Comparison of ENCODE assay signal across 1 cellular context in the genomic region with DNA sequence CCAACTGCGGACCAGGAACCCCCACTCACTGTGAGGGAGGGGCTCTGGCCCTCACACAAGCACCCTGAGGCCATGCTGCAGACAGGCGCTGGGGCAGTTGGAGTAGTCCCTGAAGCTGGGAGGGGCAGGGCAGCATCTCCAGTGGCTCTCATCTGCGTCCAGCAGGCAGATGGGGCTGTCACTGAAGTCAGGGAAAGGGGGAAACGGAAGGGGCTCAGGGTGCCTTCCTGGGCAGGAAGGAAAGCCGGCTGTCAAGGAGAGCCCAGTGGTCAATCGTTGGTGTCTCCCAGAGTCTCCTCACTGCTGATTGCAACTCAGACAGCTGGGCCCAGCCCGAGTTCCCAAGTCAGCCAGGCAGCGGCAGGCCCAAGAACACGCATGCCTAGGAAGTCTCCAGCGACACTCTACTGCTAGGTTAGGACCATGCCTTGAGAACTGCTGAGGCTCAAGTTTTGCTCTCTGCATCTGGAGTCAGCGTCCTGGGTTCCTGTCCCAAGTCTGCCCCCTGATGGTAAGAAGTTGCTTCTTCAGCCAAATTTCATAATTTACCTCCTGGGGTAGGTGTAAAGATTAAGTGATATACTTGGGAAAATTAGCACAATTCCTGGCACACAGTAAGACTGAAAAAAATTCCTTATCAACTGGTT.
TF ChIP-seq lines count a peak whose summit lies in the region.

No MANE protein-coding gene starts in this region.

TF ChIP-seq in HCT116, 20 proteins besides CTCF, POLR2A, EP300 and RAD21 (continued from another document):
- TF ChIP-seq, protein P1, sequence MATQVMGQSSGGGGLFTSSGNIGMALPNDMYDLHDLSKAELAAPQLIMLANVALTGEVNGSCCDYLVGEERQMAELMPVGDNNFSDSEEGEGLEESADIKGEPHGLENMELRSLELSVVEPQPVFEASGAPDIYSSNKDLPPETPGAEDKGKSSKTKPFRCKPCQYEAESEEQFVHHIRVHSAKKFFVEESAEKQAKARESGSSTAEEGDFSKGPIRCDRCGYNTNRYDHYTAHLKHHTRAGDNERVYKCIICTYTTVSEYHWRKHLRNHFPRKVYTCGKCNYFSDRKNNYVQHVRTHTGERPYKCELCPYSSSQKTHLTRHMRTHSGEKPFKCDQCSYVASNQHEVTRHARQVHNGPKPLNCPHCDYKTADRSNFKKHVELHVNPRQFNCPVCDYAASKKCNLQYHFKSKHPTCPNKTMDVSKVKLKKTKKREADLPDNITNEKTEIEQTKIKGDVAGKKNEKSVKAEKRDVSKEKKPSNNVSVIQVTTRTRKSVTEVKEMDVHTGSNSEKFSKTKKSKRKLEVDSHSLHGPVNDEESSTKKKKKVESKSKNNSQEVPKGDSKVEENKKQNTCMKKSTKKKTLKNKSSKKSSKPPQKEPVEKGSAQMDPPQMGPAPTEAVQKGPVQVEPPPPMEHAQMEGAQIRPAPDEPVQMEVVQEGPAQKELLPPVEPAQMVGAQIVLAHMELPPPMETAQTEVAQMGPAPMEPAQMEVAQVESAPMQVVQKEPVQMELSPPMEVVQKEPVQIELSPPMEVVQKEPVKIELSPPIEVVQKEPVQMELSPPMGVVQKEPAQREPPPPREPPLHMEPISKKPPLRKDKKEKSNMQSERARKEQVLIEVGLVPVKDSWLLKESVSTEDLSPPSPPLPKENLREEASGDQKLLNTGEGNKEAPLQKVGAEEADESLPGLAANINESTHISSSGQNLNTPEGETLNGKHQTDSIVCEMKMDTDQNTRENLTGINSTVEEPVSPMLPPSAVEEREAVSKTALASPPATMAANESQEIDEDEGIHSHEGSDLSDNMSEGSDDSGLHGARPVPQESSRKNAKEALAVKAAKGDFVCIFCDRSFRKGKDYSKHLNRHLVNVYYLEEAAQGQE (IDR thresholded peaks at IDR 0.05; ENCODE audit: low read depth): no peak
- no peak for TF ChIP-seq CEBPB (IDR thresholded peaks at IDR 0.05; ENCODE audit: low read depth)
- no peak for TF ChIP-seq POLR2AphosphoS5 (IDR thresholded peaks at IDR 0.05; ENCODE audit: low read depth, low read length)
- no peak for TF ChIP-seq JUND (IDR thresholded peaks at IDR 0.05)
